ENCODE assay signal across 16 cellular contexts in genomic region chr10:21330628-21331020, GRCh38.
DNase-seq lines count a peak whose midpoint lies in the region; ATAC-seq, FAIRE-seq and TF ChIP-seq lines count a peak whose summit lies in the region.
"Had no signal": no experiment of that assay in that cellular context is flagged by ENCODE, and none has a peak within 500 bp of the region (broad histone marks: within the 10 kb centered on the region; RNA-seq: fewer than 3 reads in every experiment).

No MANE protein-coding gene starts in this region.

- H3K4me3 Mint-ChIP-seq in chondrocyte (ENCODE audit: unreplicated experiment): no peak overlapping the region
- H3K4me3 Mint-ChIP-seq in activated T-helper 1 cell treated with anti-CD3 and anti-CD28 coated beads, Interleukin-12 subunit alpha, Interleukin-12 subunit beta, Interleukin-2, Interleukin-4 antibody, amounts not matched to agents 30 ng/mL and 10 ng/mL and 1 ng/mL, durations not matched to agents 14 hours and 24 hours and 36 hours: no peak overlapping the region
- H3K4me3 Mint-ChIP-seq in stimulated activated memory B cell treated with anti-CD40 and anti-IgM and Interleukin-4, amounts not matched to agents 10 μg/mL and 1 μg/mL and 100 μg/mL, for 72 hours: no peak overlapping the region
- H3K4me3 Mint-ChIP-seq: activated CD8-positive, alpha-beta T cell treated with anti-CD3 and anti-CD28 coated beads, Interleukin-2, amount 10 ng/mL, durations not matched to agents 7 days and 5 days; activated naive CD8-positive, alpha-beta T cell treated with anti-CD3 and anti-CD28 coated beads, Interleukin-2, amount 10 ng/mL, durations not matched to agents 7 days and 5 days; CD8-positive, alpha-beta memory T cell; naive thymus-derived CD8-positive, alpha-beta T cell; T-helper 1 cell treated with Interleukin-12 subunit alpha and Interleukin-12 subunit beta and Interleukin-4 antibody, amounts not matched to agents 30 μg/mL and 1 μg/mL, for 36 hours had no signal

- FAIRE-seq in D721Med (lab: Jason Lieb, UNC): no peak

- H3K36me3 Mint-ChIP-seq in chondrocyte (ENCODE audit: low read depth): no peaks in the 10 kb centered on the region
- no peaks in the 10 kb centered on the region for H3K36me3 Mint-ChIP-seq in activated T-helper 1 cell treated with anti-CD3 and anti-CD28 coated beads, Interleukin-12 subunit alpha, Interleukin-12 subunit beta, Interleukin-2, Interleukin-4 antibody, amounts not matched to agents 30 ng/mL and 10 ng/mL and 1 ng/mL, durations not matched to agents 14 hours and 24 hours and 36 hours (ENCODE audit: low read depth)
- H3K36me3 Mint-ChIP-seq in stimulated activated memory B cell treated with anti-CD40 and anti-IgM and Interleukin-4, amounts not matched to agents 10 μg/mL and 1 μg/mL and 100 μg/mL, for 72 hours: no peaks in the 10 kb centered on the region
- H3K36me3 Mint-ChIP-seq: activated naive CD8-positive, alpha-beta T cell treated with anti-CD3 and anti-CD28 coated beads, Interleukin-2, amount 10 ng/mL, durations not matched to agents 7 days and 5 days; CD8-positive, alpha-beta memory T cell; naive thymus-derived CD8-positive, alpha-beta T cell had no signal

- H3K27ac Mint-ChIP-seq in chondrocyte (ENCODE audit: unreplicated experiment): peak overlapping the region; percentile 93
- no peak overlapping the region for H3K27ac Mint-ChIP-seq in activated T-helper 1 cell treated with anti-CD3 and anti-CD28 coated beads, Interleukin-12 subunit alpha, Interleukin-12 subunit beta, Interleukin-2, Interleukin-4 antibody, amounts not matched to agents 30 ng/mL and 10 ng/mL and 1 ng/mL, durations not matched to agents 14 hours and 24 hours and 36 hours
- no peak overlapping the region for H3K27ac Mint-ChIP-seq in stimulated activated memory B cell treated with anti-CD40 and anti-IgM and Interleukin-4, amounts not matched to agents 10 μg/mL and 1 μg/mL and 100 μg/mL, for 72 hours
- H3K27ac Mint-ChIP-seq: activated CD8-positive, alpha-beta T cell treated with anti-CD3 and anti-CD28 coated beads, Interleukin-2, amount 10 ng/mL, durations not matched to agents 7 days and 5 days; activated naive CD8-positive, alpha-beta T cell treated with anti-CD3 and anti-CD28 coated beads, Interleukin-2, amount 10 ng/mL, durations not matched to agents 7 days and 5 days; CD8-positive, alpha-beta memory T cell; naive thymus-derived CD8-positive, alpha-beta T cell; T-helper 1 cell treated with Interleukin-12 subunit alpha and Interleukin-12 subunit beta and Interleukin-4 antibody, amounts not matched to agents 30 μg/mL and 1 μg/mL, for 36 hours had no signal

- ATAC-seq in right cardiac atrium: peak; percentile 81 to 95
- no peak for ATAC-seq in stimulated activated memory B cell treated with anti-CD40 and anti-IgM and Interleukin-4, amounts not matched to agents 10 μg/mL and 1 μg/mL and 100 μg/mL, for 72 hours
- ATAC-seq: activated CD8-positive, alpha-beta T cell treated with anti-CD3 and anti-CD28 coated beads, Interleukin-2, amount 10 ng/mL, durations not matched to agents 7 days and 5 days; naive thymus-derived CD8-positive, alpha-beta T cell had no signal

- TF ChIP-seq CTCF in chondrocyte (IDR thresholded peaks at IDR 0.05) (no peak), D721Med (IDR thresholded peaks at IDR 0.05; ENCODE audit: insufficient read depth, missing control alignments) (no peak)

- no peaks in the 10 kb centered on the region for H3K27me3 Mint-ChIP-seq in chondrocyte (ENCODE audit: low read depth)
- no peaks in the 10 kb centered on the region for H3K27me3 Mint-ChIP-seq in activated T-helper 1 cell treated with anti-CD3 and anti-CD28 coated beads, Interleukin-12 subunit alpha, Interleukin-12 subunit beta, Interleukin-2, Interleukin-4 antibody, amounts not matched to agents 30 ng/mL and 10 ng/mL and 1 ng/mL, durations not matched to agents 14 hours and 24 hours and 36 hours (ENCODE audit: insufficient read depth)
- H3K27me3 Mint-ChIP-seq in stimulated activated memory B cell treated with anti-CD40 and anti-IgM and Interleukin-4, amounts not matched to agents 10 μg/mL and 1 μg/mL and 100 μg/mL, for 72 hours: no peaks in the 10 kb centered on the region

- intact Hi-C loops in right cardiac atrium (cut with DNase I): no loop called here
- intact Hi-C loops in activated T-helper 1 cell treated with anti-CD3 and anti-CD28 coated beads, Interleukin-12 subunit alpha, Interleukin-12 subunit beta, Interleukin-2, Interleukin-4 antibody, amounts not matched to agents 30 ng/mL and 10 ng/mL and 1 ng/mL, durations not matched to agents 14 hours and 24 hours and 36 hours (cut with micrococcal nuclease): no loop called here

- 59% methylated on average over 6 of the region's 6 CpGs for WGBS in right cardiac atrium

- peaks cover 22% of the 10 kb centered on the region for H3K4me1 Mint-ChIP-seq in chondrocyte (ENCODE audit: low read depth)
- H3K4me1 Mint-ChIP-seq in activated T-helper 1 cell treated with anti-CD3 and anti-CD28 coated beads, Interleukin-12 subunit alpha, Interleukin-12 subunit beta, Interleukin-2, Interleukin-4 antibody, amounts not matched to agents 30 ng/mL and 10 ng/mL and 1 ng/mL, durations not matched to agents 14 hours and 24 hours and 36 hours (ENCODE audit: low read depth): no peaks in the 10 kb centered on the region
- H3K4me1 Mint-ChIP-seq in stimulated activated memory B cell treated with anti-CD40 and anti-IgM and Interleukin-4, amounts not matched to agents 10 μg/mL and 1 μg/mL and 100 μg/mL, for 72 hours: no peaks in the 10 kb centered on the region
- H3K4me1 Mint-ChIP-seq: activated naive CD8-positive, alpha-beta T cell treated with anti-CD3 and anti-CD28 coated beads, Interleukin-2, amount 10 ng/mL, durations not matched to agents 7 days and 5 days; CD8-positive, alpha-beta memory T cell; naive thymus-derived CD8-positive, alpha-beta T cell had no signal

- H3K9me3 ChIP-seq in right cardiac atrium (ENCODE audit: control insufficient read depth, low read length): no peaks in the 10 kb centered on the region

- H3K27ac ChIP-seq in right cardiac atrium (ENCODE audit: low read length): peak overlapping the region; percentile 78

- no peak overlapping the region for H3K4me3 ChIP-seq in right cardiac atrium (ENCODE audit: low read length)

- no peaks in the 10 kb centered on the region for H3K27me3 ChIP-seq in right cardiac atrium (ENCODE audit: control insufficient read depth, insufficient read depth)

- no peaks in the 10 kb centered on the region for H3K9me3 Mint-ChIP-seq in chondrocyte (ENCODE audit: low read depth)
- no peaks in the 10 kb centered on the region for H3K9me3 Mint-ChIP-seq in activated T-helper 1 cell treated with anti-CD3 and anti-CD28 coated beads, Interleukin-12 subunit alpha, Interleukin-12 subunit beta, Interleukin-2, Interleukin-4 antibody, amounts not matched to agents 30 ng/mL and 10 ng/mL and 1 ng/mL, durations not matched to agents 14 hours and 24 hours and 36 hours
- no peaks in the 10 kb centered on the region for H3K9me3 Mint-ChIP-seq in stimulated activated memory B cell treated with anti-CD40 and anti-IgM and Interleukin-4, amounts not matched to agents 10 μg/mL and 1 μg/mL and 100 μg/mL, for 72 hours
- H3K9me3 Mint-ChIP-seq: activated naive CD8-positive, alpha-beta T cell treated with anti-CD3 and anti-CD28 coated beads, Interleukin-2, amount 10 ng/mL, durations not matched to agents 7 days and 5 days; naive thymus-derived CD8-positive, alpha-beta T cell; T-helper 1 cell treated with Interleukin-12 subunit alpha and Interleukin-12 subunit beta and Interleukin-4 antibody, amounts not matched to agents 30 μg/mL and 1 μg/mL, for 36 hours had no signal

- no peaks in the 10 kb centered on the region for H3K4me1 ChIP-seq in right cardiac atrium (ENCODE audit: control insufficient read depth, insufficient read depth, low read length)

- DNase-seq in DMS53 treated with DMSO at 0.1 percent for 48 hours (lab: John Stamatoyannopoulos, UW; ENCODE audit: unreplicated experiment) (peak; percentile 72), chondrocyte (ENCODE audit: low spot score) (no peak), right cardiac atrium (no peak), pons (ENCODE audit: low spot score) (peak; percentile 15), NCI-H187 (lab: John Stamatoyannopoulos, UW) (no peak), D721Med (ENCODE audit: insufficient read length, low spot score) (no peak)
- no peak for DNase-seq in activated T-helper 1 cell treated with anti-CD3 and anti-CD28 coated beads, Interleukin-12 subunit alpha, Interleukin-12 subunit beta, Interleukin-2, Interleukin-4 antibody, amounts not matched to agents 30 ng/mL and 10 ng/mL and 1 ng/mL, durations not matched to agents 14 hours and 24 hours and 36 hours (ENCODE audit: low spot score)
- DNase-seq: activated CD8-positive, alpha-beta T cell treated with anti-CD3 and anti-CD28 coated beads, Interleukin-2, amount 10 ng/mL, durations not matched to agents 7 days and 5 days; activated naive CD8-positive, alpha-beta T cell treated with anti-CD3 and anti-CD28 coated beads, Interleukin-2, amount 10 ng/mL, durations not matched to agents 7 days and 5 days; CD8-positive, alpha-beta memory T cell; naive thymus-derived CD8-positive, alpha-beta T cell; NCI-H187 treated with DMSO at 0.1 percent for 48 hours; stimulated activated CD4-positive, alpha-beta T cell treated with anti-CD3 and anti-CD28 coated beads, Interleukin-15, amount 100 ng/mL, for 24 hours; stimulated activated naive CD4-positive, alpha-beta T cell had no signal

Comparison
In these comparisons a context has a peak if more than half of its experiments do, and no peak if none do; other contexts are left out.
1. DNase-seq: peak in DMS53 treated with DMSO at 0.1 percent for 48 hours (single experiment) and pons (single experiment); none in chondrocyte (single experiment), right cardiac atrium (0 of 3), activated T-helper 1 cell treated with anti-CD3 and anti-CD28 coated beads, Interleukin-12 subunit alpha, Interleukin-12 subunit beta, Interleukin-2, Interleukin-4 antibody, amounts not matched to agents 30 ng/mL and 10 ng/mL and 1 ng/mL, durations not matched to agents 14 hours and 24 hours and 36 hours (single experiment), NCI-H187 (0 of 2) and D721Med (single experiment).